In genomic region chr6:32127717-32128592, GRCh38 we compare ENCODE assay signal across 1 cellular context.
A peak's percentile ranks its signal among the peaks of the same experiment; 100 is the strongest.
TF ChIP-seq lines count a peak whose summit lies in the region.

Gene ATF6B (minus strand): TSS chr6:32128246. CDS start chr6:32128207, 39 bp downstream.

TF ChIP-seq in K562, 482 proteins besides CTCF, POLR2A, EP300 and RAD21 (continued from another document and continues in another):
- TF ChIP-seq, protein P1, sequence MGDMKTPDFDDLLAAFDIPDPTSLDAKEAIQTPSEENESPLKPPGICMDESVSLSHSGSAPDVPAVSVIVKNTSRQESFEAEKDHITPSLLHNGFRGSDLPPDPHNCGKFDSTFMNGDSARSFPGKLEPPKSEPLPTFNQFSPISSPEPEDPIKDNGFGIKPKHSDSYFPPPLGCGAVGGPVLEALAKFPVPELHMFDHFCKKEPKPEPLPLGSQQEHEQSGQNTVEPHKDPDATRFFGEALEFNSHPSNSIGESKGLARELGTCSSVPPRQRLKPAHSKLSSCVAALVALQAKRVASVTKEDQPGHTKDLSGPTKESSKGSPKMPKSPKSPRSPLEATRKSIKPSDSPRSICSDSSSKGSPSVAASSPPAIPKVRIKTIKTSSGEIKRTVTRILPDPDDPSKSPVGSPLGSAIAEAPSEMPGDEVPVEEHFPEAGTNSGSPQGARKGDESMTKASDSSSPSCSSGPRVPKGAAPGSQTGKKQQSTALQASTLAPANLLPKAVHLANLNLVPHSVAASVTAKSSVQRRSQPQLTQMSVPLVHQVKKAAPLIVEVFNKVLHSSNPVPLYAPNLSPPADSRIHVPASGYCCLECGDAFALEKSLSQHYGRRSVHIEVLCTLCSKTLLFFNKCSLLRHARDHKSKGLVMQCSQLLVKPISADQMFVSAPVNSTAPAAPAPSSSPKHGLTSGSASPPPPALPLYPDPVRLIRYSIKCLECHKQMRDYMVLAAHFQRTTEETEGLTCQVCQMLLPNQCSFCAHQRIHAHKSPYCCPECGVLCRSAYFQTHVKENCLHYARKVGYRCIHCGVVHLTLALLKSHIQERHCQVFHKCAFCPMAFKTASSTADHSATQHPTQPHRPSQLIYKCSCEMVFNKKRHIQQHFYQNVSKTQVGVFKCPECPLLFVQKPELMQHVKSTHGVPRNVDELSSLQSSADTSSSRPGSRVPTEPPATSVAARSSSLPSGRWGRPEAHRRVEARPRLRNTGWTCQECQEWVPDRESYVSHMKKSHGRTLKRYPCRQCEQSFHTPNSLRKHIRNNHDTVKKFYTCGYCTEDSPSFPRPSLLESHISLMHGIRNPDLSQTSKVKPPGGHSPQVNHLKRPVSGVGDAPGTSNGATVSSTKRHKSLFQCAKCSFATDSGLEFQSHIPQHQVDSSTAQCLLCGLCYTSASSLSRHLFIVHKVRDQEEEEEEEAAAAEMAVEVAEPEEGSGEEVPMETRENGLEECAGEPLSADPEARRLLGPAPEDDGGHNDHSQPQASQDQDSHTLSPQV (IDR thresholded peaks at IDR 0.05), result no peak
- TF ChIP-seq ZSCAN32 (CRISPR knock-in tag; IDR thresholded peaks at IDR 0.05), result no peak
- TF ChIP-seq TGIF2 (CRISPR knock-in tag; IDR thresholded peaks at IDR 0.05), result no peak
- TF ChIP-seq MGA (IDR thresholded peaks at IDR 0.05), result no peak
- no peak for TF ChIP-seq RFX5 (IDR thresholded peaks at IDR 0.05; ENCODE audit: low read depth, low read length)
- TF ChIP-seq, protein P2, sequence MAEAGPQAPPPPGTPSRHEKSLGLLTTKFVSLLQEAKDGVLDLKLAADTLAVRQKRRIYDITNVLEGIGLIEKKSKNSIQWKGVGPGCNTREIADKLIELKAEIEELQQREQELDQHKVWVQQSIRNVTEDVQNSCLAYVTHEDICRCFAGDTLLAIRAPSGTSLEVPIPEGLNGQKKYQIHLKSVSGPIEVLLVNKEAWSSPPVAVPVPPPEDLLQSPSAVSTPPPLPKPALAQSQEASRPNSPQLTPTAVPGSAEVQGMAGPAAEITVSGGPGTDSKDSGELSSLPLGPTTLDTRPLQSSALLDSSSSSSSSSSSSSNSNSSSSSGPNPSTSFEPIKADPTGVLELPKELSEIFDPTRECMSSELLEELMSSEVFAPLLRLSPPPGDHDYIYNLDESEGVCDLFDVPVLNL (CRISPR knock-in tag; IDR thresholded peaks at IDR 0.05; ENCODE audit: low read depth), result no peak
- TF ChIP-seq ETV6 (IDR thresholded peaks at IDR 0.05; ENCODE audit: borderline replicate concordance in 1 of 2, low read depth in 2 of 2, low read length in 1 of 2), result no peak
- TF ChIP-seq ETV6 (CRISPR knock-in tag; IDR thresholded peaks at IDR 0.05; ENCODE audit: borderline replicate concordance), result no peak
- TF ChIP-seq CBX2 (IDR thresholded peaks at IDR 0.05; ENCODE audit: insufficient read depth, low read length, poor library complexity, severe bottlenecking), result no peak
- TF ChIP-seq, protein P3, sequence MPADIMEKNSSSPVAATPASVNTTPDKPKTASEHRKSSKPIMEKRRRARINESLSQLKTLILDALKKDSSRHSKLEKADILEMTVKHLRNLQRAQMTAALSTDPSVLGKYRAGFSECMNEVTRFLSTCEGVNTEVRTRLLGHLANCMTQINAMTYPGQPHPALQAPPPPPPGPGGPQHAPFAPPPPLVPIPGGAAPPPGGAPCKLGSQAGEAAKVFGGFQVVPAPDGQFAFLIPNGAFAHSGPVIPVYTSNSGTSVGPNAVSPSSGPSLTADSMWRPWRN (IDR thresholded peaks at IDR 0.05; ENCODE audit: low read depth), result peak; percentile 40; the same call in 1 of the 2 replicates
- no peak for TF ChIP-seq ZNF583 (CRISPR knock-in tag; IDR thresholded peaks at IDR 0.05)
- no peak for TF ChIP-seq ATF3 (IDR thresholded peaks at IDR 0.05)
- no peak for TF ChIP-seq ATF3 (CRISPR knock-in tag; conservative IDR thresholded peaks at IDR 0.05)
- TF ChIP-seq REST (CRISPR knock-in tag; IDR thresholded peaks at IDR 0.05; ENCODE audit: low read depth), result 0 out of 2 replicates have a peak, but pooled peaks have one; percentile 20
- TF ChIP-seq HDAC3 (IDR thresholded peaks at IDR 0.05; ENCODE audit: borderline replicate concordance, partially characterized antibody), result no peak
- TF ChIP-seq TSC22D4 (tag; IDR thresholded peaks at IDR 0.05), result no peak
- TF ChIP-seq ZNF384 (IDR thresholded peaks at IDR 0.05; ENCODE audit: low read depth, low read length), result peak; percentile 14; the same call in 1 of the 2 replicates
